1 cellular context compared by ENCODE assay signal in the genomic region with DNA sequence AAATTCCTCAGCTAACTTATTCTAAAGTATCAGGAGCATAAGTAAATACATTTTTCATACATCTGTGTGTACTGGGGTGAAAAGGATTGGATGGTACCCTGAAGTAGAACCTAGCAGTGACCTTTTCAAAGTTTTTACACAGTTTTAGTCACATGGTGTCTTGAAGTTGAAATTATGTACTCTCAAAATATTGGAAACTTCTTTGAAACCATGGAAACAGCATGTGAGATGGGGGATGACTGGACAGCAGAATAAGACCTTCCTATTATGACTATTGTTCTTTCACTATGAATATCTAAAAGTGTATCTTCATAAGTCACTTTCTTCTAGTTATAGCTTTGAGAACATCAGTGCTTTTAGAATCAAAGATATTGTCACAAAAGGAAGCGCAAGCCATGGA.
TF ChIP-seq lines count a peak whose summit lies in the region.

No MANE protein-coding gene starts in this region.

TF ChIP-seq in GM12878, 131 proteins besides CTCF, POLR2A, EP300 and RAD21 (continued from another document):
- TF ChIP-seq NRF1 (conservative IDR thresholded peaks at IDR 0.05; ENCODE audit: low read depth, low read length), result no peak
- TF ChIP-seq KLF5 (IDR thresholded peaks at IDR 0.05; ENCODE audit: partially characterized antibody), result no peak
- TF ChIP-seq, protein P1, sequence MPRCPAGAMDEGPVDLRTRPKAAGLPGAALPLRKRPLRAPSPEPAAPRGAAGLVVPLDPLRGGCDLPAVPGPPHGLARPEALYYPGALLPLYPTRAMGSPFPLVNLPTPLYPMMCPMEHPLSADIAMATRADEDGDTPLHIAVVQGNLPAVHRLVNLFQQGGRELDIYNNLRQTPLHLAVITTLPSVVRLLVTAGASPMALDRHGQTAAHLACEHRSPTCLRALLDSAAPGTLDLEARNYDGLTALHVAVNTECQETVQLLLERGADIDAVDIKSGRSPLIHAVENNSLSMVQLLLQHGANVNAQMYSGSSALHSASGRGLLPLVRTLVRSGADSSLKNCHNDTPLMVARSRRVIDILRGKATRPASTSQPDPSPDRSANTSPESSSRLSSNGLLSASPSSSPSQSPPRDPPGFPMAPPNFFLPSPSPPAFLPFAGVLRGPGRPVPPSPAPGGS (IDR thresholded peaks at IDR 0.05; ENCODE audit: borderline replicate concordance, insufficient read depth, low read depth, low read length, poor library complexity, severe bottlenecking), result no peak
- no peak for TF ChIP-seq ASH2L (IDR thresholded peaks at IDR 0.05; ENCODE audit: borderline replicate concordance, low read depth)
